Comparison of ENCODE assay signal across 8 cellular contexts in the genomic region with DNA sequence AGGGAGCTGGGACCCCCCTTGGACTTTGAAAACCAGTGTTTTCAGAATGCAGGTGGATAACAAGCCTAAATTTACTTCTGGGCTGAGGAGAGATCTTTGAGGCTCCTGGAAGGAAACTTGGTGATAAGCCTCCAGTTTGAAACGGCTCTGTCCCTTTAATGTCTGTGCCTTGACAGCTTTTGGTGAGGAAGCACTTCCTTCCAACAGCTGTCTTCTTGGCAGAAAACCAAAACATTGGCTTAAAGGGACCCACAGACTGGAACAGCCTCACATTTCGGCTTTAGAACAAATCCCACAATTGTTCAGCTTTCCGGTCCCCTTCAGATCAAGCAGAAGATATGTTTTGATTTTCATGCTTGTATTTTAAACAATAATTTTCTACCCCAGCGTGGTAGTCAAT. TPM values are rescaled to one million over a fixed set of nuclear protein-coding genes. Genes with fewer than 3 reads are reported as not detected.
A peak's percentile ranks its signal among the peaks of the same experiment; 100 is the strongest.
DNase-seq lines count a peak whose midpoint lies in the region; ATAC-seq and TF ChIP-seq lines count a peak whose summit lies in the region.

No MANE protein-coding gene starts in this region.

- H3K79me2 ChIP-seq in mammary epithelial cell (ENCODE audit: insufficient read depth, low read length): no peaks in the 10 kb centered on the region

- H3K36me3 ChIP-seq in mammary epithelial cell (ENCODE audit: insufficient read depth, low read length) (no peaks in the 10 kb centered on the region), testis (ENCODE audit: low read depth, missing control alignments) (no peaks in the 10 kb centered on the region)

- no peak for TF ChIP-seq CTCF in mammary epithelial cell (conservative IDR thresholded peaks at IDR 0.05 in 1 of 2, IDR thresholded peaks at IDR 0.05 in 1 of 2; ENCODE audit: extremely low read depth in 1 of 2, insufficient read depth in 1 of 2, low read depth in 1 of 2, low read length in 2 of 2)
- no peak for TF ChIP-seq CTCF in MCF 10A (IDR thresholded peaks at IDR 0.05; ENCODE audit: unreplicated experiment)
- TF ChIP-seq CTCF in brain (conservative IDR thresholded peaks at IDR 0.05): no peak
- no peak for TF ChIP-seq CTCF in testis (IDR thresholded peaks at IDR 0.05)

- no TSS peak for BruUV-seq in mammary epithelial cell (replicated peaks; lab: Mats Ljungman, UMichigan)
- no TSS peak for BruUV-seq in MCF 10A (replicated peaks; lab: Mats Ljungman, UMichigan)

- H3K4me3 Mint-ChIP-seq in MCF 10A (ENCODE audit: unreplicated experiment): no peak overlapping the region
- H3K4me3 Mint-ChIP-seq in brain: peak overlapping the region; percentile 88 to 95 (median 91)

- H3K9me3 ChIP-seq in mammary epithelial cell (replicated peaks; ENCODE audit: insufficient read depth, low read length) (no peaks in the 10 kb centered on the region), testis (no peaks in the 10 kb centered on the region)

- WGBS in mammary epithelial cell (ENCODE audit: low coverage, missing lambda C conversion rate): 46% methylated on average over 4 of the region's 4 CpGs
- WGBS in testis, 2 donors: 23 to 29% methylated on average over 4 of the region's 4 CpGs

- DNase-seq in mammary epithelial cell (peak; percentile 41), MCF 10A (ENCODE audit: unreplicated experiment) (no peak), kidney tubule cell (ENCODE audit: low spot score) (peak; percentile 40), testis (peak; percentile 29), cerebellar nuclear complex (lab: John Stamatoyannopoulos, UW) (no peak), SW 1271 (lab: John Stamatoyannopoulos, UW) (no peak)

- intact Hi-C loops in mammary epithelial cell (cut with micrococcal nuclease) (no loop called here), MCF 10A (cut with micrococcal nuclease) (no loop called here), testis (cut with DNase I; ENCODE audit: low total_unique reads) (no loop called here)

- ATAC-seq in GM18520 (IDR thresholded peaks at IDR 0.05; ENCODE audit: unreplicated experiment): no peak

- H3K4me1 ChIP-seq in mammary epithelial cell (ENCODE audit: insufficient read depth, low read length): no peaks in the 10 kb centered on the region
- peaks cover 40% of the 10 kb centered on the region for H3K4me1 ChIP-seq in testis

- dilution Hi-C loops in mammary epithelial cell (cut with HindIII; ENCODE audit: low sequenced_read_pairs): no loop called here

- H3K9me3 Mint-ChIP-seq in MCF 10A (ENCODE audit: unreplicated experiment) (no peaks in the 10 kb centered on the region), brain (no peaks in the 10 kb centered on the region)

- peaks cover 29% of the 10 kb centered on the region for H3K27me3 ChIP-seq in mammary epithelial cell (ENCODE audit: insufficient read depth, low read length)
- H3K27me3 ChIP-seq in testis: no peaks in the 10 kb centered on the region

- H3K4me2 ChIP-seq in mammary epithelial cell (ENCODE audit: insufficient read depth, low read depth, low read length): no peak overlapping the region

- CTCF ChIA-PET in mammary epithelial cell (lab: Charles Lee; ENCODE audit: low non-redundant PET): no interaction called here
- CTCF ChIA-PET in MCF 10A (lab: Yijun Ruan, JAX): interaction anchor here (0.7 to 1.3 kb wide), 2 partner anchors 339 to 665 kb away, joined by 3 to 5 read pairs; no protein-coding TSS in a partner anchor

- no peaks in the 10 kb centered on the region for H3K4me1 Mint-ChIP-seq in MCF 10A (ENCODE audit: insufficient read depth, unreplicated experiment)
- peaks cover 39% of the 10 kb centered on the region for H3K4me1 Mint-ChIP-seq in brain

- H3K4me3 ChIP-seq in mammary epithelial cell (replicated peaks in 1 of 3; ENCODE audit: insufficient read depth in 1 of 3, low read depth in 2 of 3, low read length in 3 of 3): no peak overlapping the region
- H3K4me3 ChIP-seq in testis: no peak overlapping the region

- H3K27ac ChIP-seq in mammary epithelial cell (ENCODE audit: insufficient read depth, low read depth, low read length) (no peak overlapping the region), testis (no peak overlapping the region)

- H3K27me3 Mint-ChIP-seq in MCF 10A (ENCODE audit: insufficient read depth, unreplicated experiment) (peaks cover 18% of the 10 kb centered on the region), brain (peaks cover 19% of the 10 kb centered on the region)

- no peak for TF ChIP-seq POLR2A in testis (IDR thresholded peaks at IDR 0.05)

- in situ Hi-C loops in mammary epithelial cell (cut with MboI; ENCODE audit: low sequenced_read_pairs in 2 of 2): loop anchor here in 1 of 2 donors (25.0 kb wide), 1 partner anchor 307 kb away; no protein-coding TSS in a partner anchor

- H3K9ac ChIP-seq in mammary epithelial cell (ENCODE audit: insufficient read depth, low read length): no peak overlapping the region

- H4K20me1 ChIP-seq in mammary epithelial cell (ENCODE audit: insufficient read depth, low read length): no peaks in the 10 kb centered on the region

- no peak overlapping the region for H2AFZ ChIP-seq in mammary epithelial cell (ENCODE audit: low read depth, low read length)

- POLR2A ChIA-PET in MCF 10A (lab: Yijun Ruan, JAX): no interaction called here

- no peak overlapping the region for H3K27ac Mint-ChIP-seq in MCF 10A (ENCODE audit: low read depth, unreplicated experiment)
- peak overlapping the region; percentile 82 to 99 (median 97) for H3K27ac Mint-ChIP-seq in brain

- H3K36me3 Mint-ChIP-seq in MCF 10A (ENCODE audit: insufficient read depth, unreplicated experiment): no peaks in the 10 kb centered on the region
- peaks cover 54% of the 10 kb centered on the region for H3K36me3 Mint-ChIP-seq in brain

RNA-seq across cellular contexts. Expression of a gene that starts 3.6 kb away (rescaled TPM):
- total RNA-seq in mammary epithelial cell: under 1 TPM in 1 of 2 donors, not detected in 1; 0.50 TPM
- polyA plus RNA-seq in mammary epithelial cell: not detected
- polyA minus RNA-seq in mammary epithelial cell: not detected
- total RNA-seq in MCF 10A (2022): not detected in 2 replicates
- 12.0 TPM for polyA plus RNA-seq in brain (ENCODE audit: insufficient read depth, low read depth, low replicate concordance)
- 1 to 10 TPM; 6.9 TPM for total RNA-seq in testis
- 8.1 TPM for polyA plus RNA-seq in testis (ENCODE audit: insufficient read depth, low read depth, low replicate concordance)

Comparison
In these comparisons a context has a peak if more than half of its experiments do, and no peak if none do; other contexts are left out.
1. DNase-seq: peak in mammary epithelial cell (single experiment), kidney tubule cell (single experiment) and testis (single experiment); none in MCF 10A (single experiment), cerebellar nuclear complex (0 of 2) and SW 1271 (0 of 2).